33 cellular contexts compared by ENCODE assay signal in genomic region chr6:6994796-6995195, GRCh38.
"Had no signal": no experiment of that assay in that cellular context is flagged by ENCODE, and none has a peak within 500 bp of the region (broad histone marks: within the 10 kb centered on the region; RNA-seq: fewer than 3 reads in every experiment).

No MANE protein-coding gene starts in this region.

- H3K27me3 ChIP-seq: esophagus squamous epithelium, pancreas, stomach, suprapubic skin, tibial artery, upper lobe of right lung had no signal

- DNase-seq: activated CD4-positive, alpha-beta memory T cell treated with anti-CD3 and anti-CD28 coated beads, Interleukin-2, amount 10 ng/mL, durations not matched to agents 7 days and 5 days; activated CD4-positive, alpha-beta T cell treated with anti-CD3 and anti-CD28 coated beads for 1 hour; activated CD4-positive, alpha-beta T cell treated with anti-CD3 and anti-CD28 coated beads, Interleukin-2, amount 10 ng/mL, durations not matched to agents 7 days and 5 days; activated gamma-delta T cell treated with Interleukin-2 at 50 U/mL for 16 hours; activated naive CD4-positive, alpha-beta T cell treated with anti-CD3 and anti-CD28 coated beads, Interleukin-2, amount 50 U/mL, for 16 hours; activated T-cell treated with anti-CD3 and anti-CD28 coated beads, Interleukin-2, amount 50 U/mL, for 4 hours; amniotic stem cell; central memory CD4-positive, alpha-beta T cell; dermis blood vessel endothelial cell; effector CD4-positive, alpha-beta T cell; esophagus squamous epithelium; foreskin melanocyte; hypothalamus; immature natural killer cell; kidney; nucleus accumbens; pancreas; small intestine; stimulated activated CD4-positive, alpha-beta T cell treated with anti-CD3 and anti-CD28 coated beads, Interleukin-1b, Interleukin-23, amount 100 ng/mL, for 48 hours; stimulated activated CD4-positive, alpha-beta T cell treated with anti-CD3 and anti-CD28 coated beads, Interleukin-4, amount 100 ng/mL, for 4 hours; stimulated activated CD8-positive, alpha-beta memory T cell treated with anti-CD3 and anti-CD28 coated beads, Interleukin-4, amount 100 ng/mL, for 48 hours; stimulated activated naive B cell treated with anti-CD40 and anti-IgM and Interleukin-4, amounts not matched to agents 10 μg/mL and 1 μg/mL and 100 μg/mL, for 72 hours; stomach; T-helper 17 cell; T1000; tibial artery; upper lobe of right lung had no signal

- H3K4me3 ChIP-seq: esophagus squamous epithelium, pancreas, stomach, suprapubic skin, tibial artery, upper lobe of right lung had no signal

- H3K27ac ChIP-seq: epithelial cell of prostate, stomach, tibial artery, upper lobe of right lung had no signal

- H3K4me1 ChIP-seq: stomach, tibial artery, upper lobe of right lung had no signal

- ATAC-seq: activated T-cell treated with anti-CD3 and anti-CD28 coated beads, Interleukin-2, amount 50 U/mL, for 4 hours; activated T-helper 17 cell treated with anti-CD3 and anti-CD28 coated beads, Interleukin-2, amount 50 U/mL, for 72 hours; pancreas; sciatic nerve; SK-N-SH treated with all-trans-retinoic acid at 6 μM for 48 hours; stimulated activated naive B cell treated with anti-CD40 and anti-IgM and Interleukin-4, amounts not matched to agents 10 μg/mL and 1 μg/mL and 100 μg/mL, for 72 hours; T-helper 17 cell; upper lobe of right lung; WTC11 had no signal

- H3K36me3 ChIP-seq: esophagus squamous epithelium, pancreas, stomach, suprapubic skin, tibial artery, upper lobe of right lung had no signal

- H3K9me3 ChIP-seq: esophagus squamous epithelium, pancreas, stomach, suprapubic skin, tibial artery, upper lobe of right lung had no signal
